Comparison of ENCODE assay signal across 10 cellular contexts in the genomic region with DNA sequence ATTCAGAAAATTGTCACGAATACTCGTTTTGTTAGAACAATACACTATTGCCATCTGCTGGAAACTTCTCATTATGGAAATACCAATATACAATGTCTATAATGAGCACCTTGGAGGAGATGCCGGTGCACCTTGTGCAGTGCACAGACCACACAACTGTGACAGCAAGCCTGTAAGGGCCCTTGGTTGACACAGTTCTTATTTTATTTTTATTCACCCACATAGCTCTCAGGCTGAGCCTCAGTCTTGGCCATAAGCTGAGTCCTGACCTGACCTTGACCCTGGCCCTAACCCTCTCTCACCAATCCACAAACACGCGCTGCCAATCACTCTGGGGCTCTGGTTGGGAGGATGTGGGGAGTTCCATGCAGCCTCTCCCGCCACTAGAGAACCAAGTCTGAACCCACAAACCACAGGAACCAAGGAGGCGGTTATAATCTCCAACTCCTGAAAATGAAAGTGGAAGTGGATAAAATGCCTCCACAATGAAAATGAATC. TPM values are rescaled to one million over a fixed set of nuclear protein-coding genes. Genes with fewer than 3 reads are reported as not detected.
DNase-seq lines count a peak whose midpoint lies in the region; ATAC-seq and TF ChIP-seq lines count a peak whose summit lies in the region.
"Had no signal": no experiment of that assay in that cellular context is flagged by ENCODE, and none has a peak within 500 bp of the region (broad histone marks: within the 10 kb centered on the region; RNA-seq: fewer than 3 reads in every experiment).

No MANE protein-coding gene starts in this region.

- TF ChIP-seq CTCF in fibroblast of mammary gland (conservative IDR thresholded peaks at IDR 0.05; ENCODE audit: control insufficient read depth, insufficient read depth, low read depth, low read length): no peak
- TF ChIP-seq CTCF in upper lobe of right lung (IDR thresholded peaks at IDR 0.05): no peak

- H3K36me3 ChIP-seq in upper lobe of right lung: no peaks in the 10 kb centered on the region
- H3K36me3 ChIP-seq: cardiac muscle cell had no signal

- H3K4me3 ChIP-seq in fibroblast of mammary gland (ENCODE audit: control insufficient read depth, low read depth, low read length): no peak overlapping the region
- no peak overlapping the region for H3K4me3 ChIP-seq in upper lobe of right lung
- H3K4me3 ChIP-seq: cardiac muscle cell had no signal

- intact Hi-C loops in upper lobe of right lung (cut with DNase I) (no loop called here), cardiac septum (cut with DNase I) (no loop called here)

- H3K27me3 ChIP-seq in upper lobe of right lung: no peaks in the 10 kb centered on the region
- H3K27me3 ChIP-seq: cardiac muscle cell had no signal

- ATAC-seq in upper lobe of right lung (peak; percentile 53), HG02642 (IDR thresholded peaks at IDR 0.05; ENCODE audit: poor library complexity, unreplicated experiment) (no peak)

- H3K27ac ChIP-seq in upper lobe of right lung: no peak overlapping the region
- H3K27ac ChIP-seq: cardiac muscle cell had no signal

- DNase-seq in stimulated activated CD4-positive, alpha-beta T cell treated with anti-CD3 and anti-CD28 coated beads, Interleukin-12 subunit alpha, Interleukin-12 subunit beta, amount 100 ng/mL, for 48 hours (ENCODE audit: low read depth in 2 of 3, low spot score in 1 of 3): peak; percentile 19 to 45 (median 35)
- DNase-seq in stimulated activated CD4-positive, alpha-beta T cell treated with anti-CD3 and anti-CD28 coated beads, Interleukin-12 subunit alpha, Interleukin-12 subunit beta, amount 100 ng/mL, for 4 hours: no peak
- peak; percentile 67 for DNase-seq in UCSD-AML1 (lab: John Stamatoyannopoulos, UW; ENCODE audit: unreplicated experiment)
- peak; percentile 17 for DNase-seq in fibroblast of mammary gland (ENCODE audit: low read depth)
- no peak for DNase-seq in upper lobe of right lung
- no peak for DNase-seq in cardiac septum (ENCODE audit: low spot score)
- no peak for DNase-seq in nucleus accumbens (lab: John Stamatoyannopoulos, UW)

- H3K4me1 ChIP-seq in upper lobe of right lung: no peaks in the 10 kb centered on the region

- H3K9me3 ChIP-seq in upper lobe of right lung: no peaks in the 10 kb centered on the region

RNA-seq across cellular contexts. Expression of a gene that starts 7.6 kb away (rescaled TPM):
- total RNA-seq in upper lobe of right lung (not detected), cardiac septum (not detected)
- total RNA-seq: cardiac muscle cell, pulmonary artery endothelial cell had no signal

RNA-seq across cellular contexts. Expression of a gene that starts 16.9 kb away (rescaled TPM):
- total RNA-seq in upper lobe of right lung (0.26 TPM), cardiac septum (not detected)

Comparison
In these comparisons a context has a peak if more than half of its experiments do, and no peak if none do; other contexts are left out.
1. DNase-seq: peak in stimulated activated CD4-positive, alpha-beta T cell treated with anti-CD3 and anti-CD28 coated beads, Interleukin-12 subunit alpha, Interleukin-12 subunit beta, amount 100 ng/mL, for 48 hours (3 of 3), UCSD-AML1 (single experiment) and fibroblast of mammary gland (single experiment); none in stimulated activated CD4-positive, alpha-beta T cell treated with anti-CD3 and anti-CD28 coated beads, Interleukin-12 subunit alpha, Interleukin-12 subunit beta, amount 100 ng/mL, for 4 hours (single experiment), upper lobe of right lung (single experiment), cardiac septum (single experiment) and nucleus accumbens (0 of 56).